In the genomic region with DNA sequence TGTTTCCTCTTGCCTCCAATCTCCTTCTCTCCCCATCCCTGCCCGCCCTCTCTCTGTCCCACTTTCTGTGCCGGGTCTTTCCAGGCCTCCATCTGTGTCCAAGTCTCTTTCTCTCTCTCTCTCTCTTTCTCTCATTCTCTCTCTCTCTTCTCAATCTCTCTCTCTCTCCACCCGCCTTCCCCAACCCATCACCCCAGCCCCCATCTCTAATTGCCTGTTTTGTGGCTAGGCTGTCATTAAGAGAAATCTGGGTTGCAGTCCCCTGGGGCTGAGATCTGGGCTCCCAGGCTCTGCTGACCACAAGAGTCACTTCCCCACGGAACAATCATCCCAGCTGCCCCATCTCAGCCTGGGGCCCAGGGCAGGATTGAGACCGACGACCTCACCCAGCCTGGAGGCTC, we compare ENCODE assay signal across 13 cellular contexts. TPM values are rescaled to one million over a fixed set of nuclear protein-coding genes. Genes with fewer than 3 reads are reported as not detected.
DNase-seq lines count a peak whose midpoint lies in the region; ATAC-seq, FAIRE-seq and TF ChIP-seq lines count a peak whose summit lies in the region.
"Had no signal": no experiment of that assay in that cellular context is flagged by ENCODE, and none has a peak within 500 bp of the region (broad histone marks: within the 10 kb centered on the region; RNA-seq: fewer than 3 reads in every experiment).

No MANE protein-coding gene starts in this region.

- H3K27me3 ChIP-seq in BJ (ENCODE audit: control insufficient read depth, insufficient read depth, low read length), result peaks cover 4% of the 10 kb centered on the region; the same call in 1 of the 2 replicates
- peaks cover 21% of the 10 kb centered on the region for H3K27me3 ChIP-seq in adrenal gland
- H3K27me3 ChIP-seq in heart left ventricle, result peaks cover 9 to 68% (median 33%) of the 10 kb centered on the region in 9 donors

- intact Hi-C loops in adrenal gland (cut with DNase I) (no loop called here), heart left ventricle (cut with DNase I) (loop anchor here in 5 of 10 donors (1.0 to 10.0 kb wide), 5 partner anchors 61 to 76 kb away; no protein-coding TSS in a partner anchor), sciatic nerve (cut with DNase I) (no loop called here)

- TF ChIP-seq CTCF in BJ (IDR thresholded peaks at IDR 0.05; ENCODE audit: insufficient read depth, low read depth, low read length) (no peak), adrenal gland (IDR thresholded peaks at IDR 0.05) (no peak), heart left ventricle (IDR thresholded peaks at IDR 0.05) (no peak)

- H3K36me3 ChIP-seq in BJ (ENCODE audit: control insufficient read depth, insufficient read depth, low read length), result peaks cover 3% of the 10 kb centered on the region
- no peaks in the 10 kb centered on the region for H3K36me3 ChIP-seq in adrenal gland (replicated peaks in 1 of 2)
- H3K36me3 ChIP-seq in heart left ventricle, result peaks cover 0 to 29% (median 0%) of the 10 kb centered on the region in 9 donors

- POLR2A ChIA-PET in BJ (lab: Charles Lee), result no interaction called here

- CTCF ChIA-PET in BJ (lab: Yijun Ruan, JAX), result interaction anchor here (1.6 to 2.7 kb wide), 3 partner anchors 8 to 112 kb away, joined by 4 to 16 read pairs (median 12); no protein-coding TSS in a partner anchor

- H3K9me3 ChIP-seq in adrenal gland (replicated peaks in 1 of 3) (no peaks in the 10 kb centered on the region), heart left ventricle (no peaks in the 10 kb centered on the region)

- H3K4me3 ChIP-seq in BJ (ENCODE audit: low read depth, low read length) (no peak overlapping the region), adrenal gland (no peak overlapping the region), heart left ventricle (peak overlapping the region in 9 of 12 donors; percentile 12 to 68 (median 22))

- ATAC-seq in heart left ventricle (peak; percentile 14 to 36 (median 20)), sciatic nerve (peak; percentile 35), HG02970 (IDR thresholded peaks at IDR 0.05; ENCODE audit: low FRiP score, unreplicated experiment) (no peak)

- H3K27ac ChIP-seq in adrenal gland (peak overlapping the region in 3 of 5 donors; percentile 31 to 87 (median 73)), heart left ventricle (peak overlapping the region; percentile 59 to 90 (median 78))

- H3K4me1 ChIP-seq in adrenal gland (replicated peaks in 1 of 2), result peaks cover 11 to 12% of the 10 kb centered on the region in 2 donors
- peaks cover 0 to 41% (median 9%) of the 10 kb centered on the region in 12 donors for H3K4me1 ChIP-seq in heart left ventricle

- WGBS in adrenal gland, 4 donors, result 50 to 65% (median 56%) methylated on average over 6 of the region's 6 CpGs
- WGBS in heart left ventricle, 4 donors, result 22 to 33% (median 29%) methylated on average over 6 of the region's 6 CpGs

- no peak for FAIRE-seq in urothelium cell line (lab: Jason Lieb, UNC)
- FAIRE-seq: GM18507 had no signal

- TF ChIP-seq POLR2A in adrenal gland (IDR thresholded peaks at IDR 0.05) (no peak), heart left ventricle (IDR thresholded peaks at IDR 0.05) (no peak)

- DNase-seq in BJ (ENCODE audit: low read depth) (peak; percentile 49), adrenal gland (peak in 5 of 7 donors; percentile 19 to 67 (median 39)), heart left ventricle (peak; percentile 67 to 81 (median 79)), sciatic nerve (ENCODE audit: low spot score) (no peak), HuH-7 (ENCODE audit: low spot score) (no peak), NCI-H69 (lab: John Stamatoyannopoulos, UW) (no peak), urothelium cell line (ENCODE audit: low spot score) (no peak)
- DNase-seq: activated CD8-positive, alpha-beta memory T cell treated with anti-CD3 and anti-CD28 coated beads, Interleukin-2, amount 50 U/mL, for 48 hours; CD4-positive, CD25-positive, alpha-beta regulatory T cell; Kasumi-1; NCI-H524 had no signal

RNA-seq across cellular contexts. Expression of a gene that starts 2.5 kb away (rescaled TPM):
- polyA plus RNA-seq in BJ (2011; rRNA removed) (15.0 and 24.9 TPM in 2 replicates), adrenal gland (10 to 100 TPM in 2 of 3 donors, 1 to 10 TPM in 1; 1.5 to 26.2 (median 18.2) TPM), heart left ventricle (10 to 100 TPM; 13.6 to 18.7 TPM)
- 13.7 TPM in 2 replicates for polyA minus RNA-seq in BJ (2011; rRNA and poly(A)+ RNA removed)
- total RNA-seq in adrenal gland (10 to 100 TPM in 1 of 8 donors, 1 to 10 TPM in 7; 3.5 to 12.4 (median 6.8) TPM), heart left ventricle (10 to 100 TPM in 6 of 9 donors, 1 to 10 TPM in 3; 5.0 to 34.1 (median 11.6) TPM), sciatic nerve (47.5 TPM)

RNA-seq across cellular contexts. Expression of a gene that starts 5.5 kb away (rescaled TPM):
- 0.05 and 0.21 TPM in 2 replicates for polyA plus RNA-seq in BJ (2011; rRNA removed)
- polyA minus RNA-seq in BJ (2011; rRNA and poly(A)+ RNA removed), result 0.52 TPM in 1 of 2 replicates, not detected in the other
- total RNA-seq in adrenal gland, result not detected
- not detected for polyA plus RNA-seq in adrenal gland
- not detected for total RNA-seq in heart left ventricle
- not detected for polyA plus RNA-seq in heart left ventricle
- total RNA-seq in sciatic nerve, result not detected
- total RNA-seq: CD4-positive, CD25-positive, alpha-beta regulatory T cell had no signal
- polyA plus RNA-seq: CD4-positive, CD25-positive, alpha-beta regulatory T cell had no signal

Comparison
In these comparisons a context has a peak if more than half of its experiments do, and no peak if none do; other contexts are left out.
1. DNase-seq: peak in BJ (single experiment), adrenal gland (5 of 7) and heart left ventricle (5 of 5); none in sciatic nerve (single experiment), HuH-7 (single experiment), NCI-H69 (single experiment) and urothelium cell line (single experiment).
2. H3K4me3 ChIP-seq: peak in heart left ventricle (9 of 12); none in BJ (single experiment) and adrenal gland (0 of 4).